Comparison of ENCODE assay signal across 29 cellular contexts in the genomic region with DNA sequence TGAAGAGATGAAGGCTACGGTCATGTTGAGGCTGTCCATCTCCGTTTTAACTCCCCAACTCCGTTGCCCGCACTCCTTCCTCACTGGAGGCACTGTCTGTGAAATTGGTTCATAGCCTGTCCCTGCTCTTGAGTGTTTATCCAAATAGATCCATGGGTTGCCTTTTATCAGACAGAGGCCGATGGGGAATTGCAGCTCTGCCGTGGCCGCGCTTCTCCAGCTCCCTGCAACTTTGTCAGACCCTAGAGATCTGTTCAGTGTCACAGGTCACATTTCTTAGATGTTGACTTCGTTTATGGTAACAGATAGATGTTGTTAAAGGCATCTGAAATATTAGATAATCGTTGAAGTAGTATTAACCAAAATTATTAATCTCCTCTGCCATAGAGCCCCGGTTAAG.
"Had no signal": no experiment of that assay in that cellular context is flagged by ENCODE, and none has a peak within 500 bp of the region (broad histone marks: within the 10 kb centered on the region; RNA-seq: fewer than 3 reads in every experiment).

No MANE protein-coding gene starts in this region.

- H3K9me3 Mint-ChIP-seq: natural killer cell had no signal

- H3K27me3 ChIP-seq: esophagus squamous epithelium, heart right ventricle, left lung had no signal

- H3K4me1 ChIP-seq: left lung, prostate gland had no signal

- H3K4me3 ChIP-seq: esophagus squamous epithelium, heart right ventricle, left lung, lung, prostate gland, smooth muscle cell, thoracic aorta had no signal

- H3K4me3 Mint-ChIP-seq: activated naive CD8-positive, alpha-beta T cell treated with anti-CD3 and anti-CD28 coated beads, Interleukin-2, amount 10 ng/mL, durations not matched to agents 7 days and 5 days; dendritic cell treated with granulocyte-macrophage colony-stimulating factor and Interleukin-4, amounts not matched to agents 40 ng/mL and 50 ng/mL, for 4 days; natural killer cell; T-helper 1 cell treated with Interleukin-12 subunit alpha and Interleukin-12 subunit beta and Interleukin-4 antibody, amounts not matched to agents 30 μg/mL and 1 μg/mL, for 36 hours had no signal

- H3K27ac Mint-ChIP-seq: activated naive CD8-positive, alpha-beta T cell treated with anti-CD3 and anti-CD28 coated beads, Interleukin-2, amount 10 ng/mL, durations not matched to agents 7 days and 5 days; activated T-helper 2 cell treated with anti-CD3 and anti-CD28 coated beads, Interferon-gamma antibody, Interleukin-2, Interleukin-4, amounts not matched to agents 10 μg/mL and 5 μg/mL and 100 μg/mL, durations not matched to agents 14 hours and 24 hours and 36 hours; dendritic cell treated with granulocyte-macrophage colony-stimulating factor and Interleukin-4, amounts not matched to agents 40 ng/mL and 50 ng/mL, for 4 days; natural killer cell; T-helper 1 cell treated with Interleukin-12 subunit alpha and Interleukin-12 subunit beta and Interleukin-4 antibody, amounts not matched to agents 30 μg/mL and 1 μg/mL, for 36 hours had no signal

- H3K27me3 Mint-ChIP-seq: activated naive CD8-positive, alpha-beta T cell treated with anti-CD3 and anti-CD28 coated beads, Interleukin-2, amount 10 ng/mL, durations not matched to agents 7 days and 5 days; dendritic cell treated with granulocyte-macrophage colony-stimulating factor and Interleukin-4, amounts not matched to agents 40 ng/mL and 50 ng/mL, for 4 days had no signal

- H3K36me3 ChIP-seq: prostate gland, WERI-Rb-1 had no signal

- H3K27ac ChIP-seq: epithelial cell of prostate, esophagus squamous epithelium, heart right ventricle, left lung, prostate gland, thoracic aorta, WERI-Rb-1 had no signal

- ATAC-seq: activated CD4-positive, CD25-positive, alpha-beta regulatory T cell treated with anti-CD3 and anti-CD28 coated beads, Interleukin-2, amount 50 U/mL, for 24 hours; heart right ventricle; left lung; natural killer cell; stimulated activated naive CD8-positive, alpha-beta T cell treated with anti-CD3 and anti-CD28 coated beads, Interleukin-15, Interleukin-2, amounts not matched to agents 100 U/mL and 50 U/mL, for 24 hours had no signal

- DNase-seq: activated CD4-positive, alpha-beta T cell treated with anti-CD3 and anti-CD28 coated beads for 48 hours; activated CD4-positive, alpha-beta T cell treated with anti-CD3 and anti-CD28 coated beads, Interleukin-2, amount 50 U/mL, for 48 hours; activated CD8-positive, alpha-beta memory T cell treated with anti-CD3 and anti-CD28 coated beads for 24 hours; activated naive CD8-positive, alpha-beta T cell treated with anti-CD3 and anti-CD28 coated beads, Interleukin-2, amount 10 ng/mL, durations not matched to agents 7 days and 5 days; amygdala; caudate nucleus; effector CD4-positive, alpha-beta T cell; esophagus squamous epithelium; foreskin melanocyte; heart right ventricle; left lung; mesendoderm; natural killer cell; retina; SK-N-SH; stimulated activated CD4-positive, alpha-beta T cell treated with anti-CD3 and anti-CD28 coated beads, Interleukin-15, amount 100 ng/mL, for 24 hours; stimulated activated naive CD8-positive, alpha-beta T cell treated with anti-CD3 and anti-CD28 coated beads, Interleukin-15, Interleukin-2, amounts not matched to agents 100 U/mL and 50 U/mL, for 24 hours; SW 1271; T1000; WERI-Rb-1 had no signal

- H3K9me3 ChIP-seq: esophagus squamous epithelium, left lung, prostate gland, SK-N-SH, thoracic aorta had no signal

- H3K36me3 Mint-ChIP-seq: natural killer cell had no signal
